In genomic region chr17:75456417-75457046, GRCh38 we compare ENCODE assay signal across 8 cellular contexts. TPM values are rescaled to one million over a fixed set of nuclear protein-coding genes. Genes with fewer than 3 reads are reported as not detected.
DNase-seq lines count a peak whose midpoint lies in the region; ATAC-seq and TF ChIP-seq lines count a peak whose summit lies in the region.

Gene TMEM94 (plus strand): TSS chr17:75456635. CDS start chr17:75471906, 15,271 bp downstream.

- peak; percentile 94 for ATAC-seq in HG02571 (IDR thresholded peaks at IDR 0.05; ENCODE audit: unreplicated experiment)
- ATAC-seq in SK-N-SH treated with all-trans-retinoic acid at 6 μM for 48 hours, result peak; percentile 97

- H3K36me3 Mint-ChIP-seq in activated naive CD4-positive, alpha-beta T cell treated with anti-CD3 and anti-CD28 coated beads, Interleukin-2, amount 50 U/mL, for 24 hours, result no peaks in the 10 kb centered on the region

- no peaks in the 10 kb centered on the region for H3K27me3 Mint-ChIP-seq in activated naive CD4-positive, alpha-beta T cell treated with anti-CD3 and anti-CD28 coated beads, Interleukin-2, amount 50 U/mL, for 24 hours

- peak within 1 kb of the TSS; percentile 98 for H3K27ac ChIP-seq in temporal lobe (ENCODE audit: low read depth, low read length)

- peak within 1 kb of the TSS; percentile 94 for H3K4me3 Mint-ChIP-seq in activated naive CD4-positive, alpha-beta T cell treated with anti-CD3 and anti-CD28 coated beads, Interleukin-2, amount 50 U/mL, for 24 hours

- H3K9me3 Mint-ChIP-seq in activated naive CD4-positive, alpha-beta T cell treated with anti-CD3 and anti-CD28 coated beads, Interleukin-2, amount 50 U/mL, for 24 hours, result no peaks in the 10 kb centered on the region

- peaks cover 31% of the 10 kb centered on the region for H3K4me1 Mint-ChIP-seq in activated naive CD4-positive, alpha-beta T cell treated with anti-CD3 and anti-CD28 coated beads, Interleukin-2, amount 50 U/mL, for 24 hours

- H3K27ac Mint-ChIP-seq in activated naive CD4-positive, alpha-beta T cell treated with anti-CD3 and anti-CD28 coated beads, Interleukin-2, amount 50 U/mL, for 24 hours, result peak within 1 kb of the TSS; percentile 90

- DNase-seq in GM04504 (ENCODE audit: low read depth), result peak; percentile 96
- DNase-seq in NCI-H1092 (lab: John Stamatoyannopoulos, UW), result peak; percentile 98
- DNase-seq in glomerular endothelial cell (ENCODE audit: extremely low read depth, low read depth, low spot score), result peak; percentile 95
- DNase-seq in occipital lobe (lab: John Stamatoyannopoulos, UW), result peak; percentile 96

TF ChIP-seq in SK-N-SH treated with all-trans-retinoic acid at 6 μM for 48 hours, 23 proteins besides CTCF, POLR2A, EP300 and RAD21:
- 0 out of 2 replicates have a peak, but pooled peaks have one; percentile 49 for TF ChIP-seq GLIS3 (CRISPR knock-in tag; IDR thresholded peaks at IDR 0.05)
- TF ChIP-seq, protein P1, sequence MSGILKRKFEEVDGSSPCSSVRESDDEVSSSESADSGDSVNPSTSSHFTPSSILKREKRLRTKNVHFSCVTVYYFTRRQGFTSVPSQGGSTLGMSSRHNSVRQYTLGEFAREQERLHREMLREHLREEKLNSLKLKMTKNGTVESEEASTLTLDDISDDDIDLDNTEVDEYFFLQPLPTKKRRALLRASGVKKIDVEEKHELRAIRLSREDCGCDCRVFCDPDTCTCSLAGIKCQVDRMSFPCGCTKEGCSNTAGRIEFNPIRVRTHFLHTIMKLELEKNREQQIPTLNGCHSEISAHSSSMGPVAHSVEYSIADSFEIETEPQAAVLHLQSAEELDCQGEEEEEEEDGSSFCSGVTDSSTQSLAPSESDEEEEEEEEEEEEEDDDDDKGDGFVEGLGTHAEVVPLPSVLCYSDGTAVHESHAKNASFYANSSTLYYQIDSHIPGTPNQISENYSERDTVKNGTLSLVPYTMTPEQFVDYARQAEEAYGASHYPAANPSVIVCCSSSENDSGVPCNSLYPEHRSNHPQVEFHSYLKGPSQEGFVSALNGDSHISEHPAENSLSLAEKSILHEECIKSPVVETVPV (CRISPR knock-in tag; IDR thresholded peaks at IDR 0.05), result no peak

RNA-seq across cellular contexts. Expression of gene TMEM94, which starts in this region (rescaled TPM):
- total RNA-seq in glomerular endothelial cell (33.1 and 63.9 TPM in 2 replicates), occipital lobe (25.4 TPM), temporal lobe (20.7 TPM)

Comparison
In these comparisons a context has a peak if more than half of its experiments do, and no peak if none do; other contexts are left out.
1. Peak in every context shown above with its lines: DNase-seq, ATAC-seq and H3K27ac ChIP-seq.